ENCODE assay signal across 9 cellular contexts in genomic region chr16:85571813-85572619, GRCh38. TPM values are rescaled to one million over a fixed set of nuclear protein-coding genes. Genes with fewer than 3 reads are reported as not detected.
DNase-seq lines count a peak whose midpoint lies in the region; ATAC-seq and TF ChIP-seq lines count a peak whose summit lies in the region.
"Had no signal": no experiment of that assay in that cellular context is flagged by ENCODE, and none has a peak within 500 bp of the region (broad histone marks: within the 10 kb centered on the region; RNA-seq: fewer than 3 reads in every experiment).

No MANE protein-coding gene starts in this region.

- WGBS in esophagus muscularis mucosa: 87% methylated on average over 10 of the region's 10 CpGs

- TF ChIP-seq CTCF in C4-2B (conservative IDR thresholded peaks at IDR 0.05) (no peak), lower lobe of right lung (IDR thresholded peaks at IDR 0.05) (no peak), esophagus muscularis mucosa (IDR thresholded peaks at IDR 0.05) (no peak)

- H3K4me1 ChIP-seq in lower lobe of right lung (peaks cover 95% of the 10 kb centered on the region), esophagus muscularis mucosa (peaks cover 52 to 66% (median 59%) of the 10 kb centered on the region in 4 donors)

- H3K4me3 ChIP-seq in lower lobe of right lung: no peak overlapping the region
- H3K4me3 ChIP-seq in esophagus muscularis mucosa: no peak overlapping the region
- H3K4me3 ChIP-seq: SJSA1 had no signal

- no peak for TF ChIP-seq POLR2A in esophagus muscularis mucosa (IDR thresholded peaks at IDR 0.05; ENCODE audit: low read depth)

- H3K36me3 ChIP-seq in lower lobe of right lung (no peaks in the 10 kb centered on the region), esophagus muscularis mucosa (no peaks in the 10 kb centered on the region)
- H3K36me3 ChIP-seq: SJSA1 had no signal

- no peak for TF ChIP-seq EP300 in esophagus muscularis mucosa (IDR thresholded peaks at IDR 0.05)

- H3K27ac ChIP-seq in C4-2B (peak overlapping the region; percentile 87), lower lobe of right lung (peak overlapping the region; percentile 74), esophagus muscularis mucosa (replicated peaks in 1 of 4) (peak overlapping the region in 2 of 4 donors; percentile 44 to 80)
- H3K27ac ChIP-seq: SJSA1 had no signal

- peak; percentile 19 for ATAC-seq in GM21825 (IDR thresholded peaks at IDR 0.05; ENCODE audit: unreplicated experiment)
- ATAC-seq in lower lobe of right lung: peak; percentile 13 to 47
- ATAC-seq in GM21723 (IDR thresholded peaks at IDR 0.05; ENCODE audit: unreplicated experiment): no peak

- H3K27me3 ChIP-seq in lower lobe of right lung (ENCODE audit: low read depth): no peaks in the 10 kb centered on the region
- no peaks in the 10 kb centered on the region for H3K27me3 ChIP-seq in esophagus muscularis mucosa
- H3K27me3 ChIP-seq: SJSA1 had no signal

- intact Hi-C loops in lower lobe of right lung (cut with DNase I) (no loop called here), esophagus muscularis mucosa (cut with DNase I) (no loop called here)

- no peaks in the 10 kb centered on the region for H3K9me3 ChIP-seq in lower lobe of right lung
- no peaks in the 10 kb centered on the region for H3K9me3 ChIP-seq in esophagus muscularis mucosa
- H3K9me3 ChIP-seq: SJSA1 had no signal

- DNase-seq in SIG-M5 (lab: John Stamatoyannopoulos, UW) (peak; percentile 81), lower lobe of right lung (peak; percentile 75), NCI-H526 (lab: John Stamatoyannopoulos, UW) (no peak), NCI-H1105 treated with DMSO at 0.1 percent for 48 hours (lab: John Stamatoyannopoulos, UW) (no peak), esophagus muscularis mucosa (ENCODE audit: extremely low spot score) (no peak)

RNA-seq across cellular contexts. Expression of gene GSE1, which starts 41.1 kb away (rescaled TPM):
- total RNA-seq in lower lobe of right lung (85.2 TPM), esophagus muscularis mucosa (10 to 100 TPM; 45.4 to 79.4 (median 49.5) TPM)

Comparison
In these comparisons a context has a peak if more than half of its experiments do, and no peak if none do; other contexts are left out.
1. DNase-seq: peak in SIG-M5 (single experiment) and lower lobe of right lung (single experiment); none in NCI-H526 (0 of 2), NCI-H1105 treated with DMSO at 0.1 percent for 48 hours (single experiment) and esophagus muscularis mucosa (single experiment).